Comparison of ENCODE assay signal across 20 cellular contexts in the genomic region with DNA sequence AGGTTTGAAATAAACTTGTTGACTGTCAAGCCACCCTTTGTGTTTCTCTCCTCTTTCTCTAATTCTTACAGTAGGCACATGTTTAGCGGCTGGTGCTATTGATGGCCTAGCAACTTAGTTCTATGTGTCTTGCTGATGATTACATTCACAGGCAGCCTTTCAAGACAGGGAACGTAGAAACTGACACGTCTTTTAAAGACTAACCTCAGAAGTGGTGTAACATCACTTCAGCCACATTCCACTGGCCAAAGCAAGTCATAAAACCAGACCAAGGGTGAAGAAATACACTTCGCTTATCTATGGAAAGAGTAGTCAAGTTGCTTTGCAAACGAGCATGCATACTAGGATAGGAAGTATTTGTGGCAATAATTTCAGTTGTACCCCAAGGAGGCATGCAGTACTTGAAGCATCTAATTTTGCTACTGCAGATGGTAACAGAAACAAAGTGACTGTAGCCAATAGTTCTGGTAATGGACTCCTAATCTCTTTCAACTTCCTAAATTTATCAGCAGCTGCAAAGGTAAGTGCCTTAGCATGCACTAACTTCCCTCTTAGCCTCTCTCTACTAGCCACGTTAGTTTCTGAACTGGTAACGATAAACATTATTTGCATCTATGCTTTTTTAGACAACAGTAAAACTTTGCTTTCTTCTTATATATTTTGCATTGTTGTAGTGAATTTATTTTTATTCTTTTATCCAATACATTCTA. TPM values are rescaled to one million over a fixed set of nuclear protein-coding genes. Genes with fewer than 3 reads are reported as not detected.
DNase-seq lines count a peak whose midpoint lies in the region; ATAC-seq and TF ChIP-seq lines count a peak whose summit lies in the region.
"Had no signal": no experiment of that assay in that cellular context is flagged by ENCODE, and none has a peak within 500 bp of the region (broad histone marks: within the 10 kb centered on the region; RNA-seq: fewer than 3 reads in every experiment).

No MANE protein-coding gene starts in this region.

- no peaks in the 10 kb centered on the region for H3K9me3 Mint-ChIP-seq in activated naive CD8-positive, alpha-beta T cell (ENCODE audit: low read depth)
- no peaks in the 10 kb centered on the region for H3K9me3 Mint-ChIP-seq in activated naive CD8-positive, alpha-beta T cell treated with anti-CD3 and anti-CD28 coated beads for 36 hours
- H3K9me3 Mint-ChIP-seq in activated B cell treated with CpG ODN at 0.5 μM for 24 hours, result no peaks in the 10 kb centered on the region
- H3K9me3 Mint-ChIP-seq in mesothelial cell of epicardium, result peaks cover 3% of the 10 kb centered on the region
- H3K9me3 Mint-ChIP-seq: activated T-helper 17 cell treated with anti-CD3 and anti-CD28 coated beads, Interleukin-2, amount 50 U/mL, for 72 hours; CD8-positive, alpha-beta T cell; neural crest cell had no signal

- DNase-seq in activated naive CD8-positive, alpha-beta T cell treated with anti-CD3 and anti-CD28 coated beads for 36 hours, result no peak
- DNase-seq in activated B cell treated with CpG ODN at 0.5 μM for 24 hours (no peak), upper lobe of right lung (no peak), globus pallidus (ENCODE audit: low spot score) (no peak), COLO829 (ENCODE audit: low spot score) (no peak), mesothelial cell of epicardium (ENCODE audit: low spot score in 2 of 2, unreplicated experiment in 2 of 2) (no peak)
- DNase-seq: activated CD8-positive, alpha-beta T cell treated with anti-CD3 and anti-CD28 coated beads, Interleukin-2, amount 10 ng/mL, durations not matched to agents 7 days and 5 days; CD8-positive, alpha-beta T cell; dorsolateral prefrontal cortex; esophagus squamous epithelium; H7; hypothalamus; NCI-H2107; NCI-H774; SJCRH30; stimulated activated naive CD4-positive, alpha-beta T cell had no signal

- peak overlapping the region; percentile 16 for H3K27ac Mint-ChIP-seq in activated naive CD8-positive, alpha-beta T cell
- H3K27ac Mint-ChIP-seq in activated naive CD8-positive, alpha-beta T cell treated with anti-CD3 and anti-CD28 coated beads for 36 hours, result no peak overlapping the region
- H3K27ac Mint-ChIP-seq in activated B cell treated with CpG ODN at 0.5 μM for 24 hours (peak overlapping the region; percentile 5), mesothelial cell of epicardium (no peak overlapping the region)
- H3K27ac Mint-ChIP-seq: activated CD8-positive, alpha-beta T cell treated with anti-CD3 and anti-CD28 coated beads, Interleukin-2, amount 10 ng/mL, durations not matched to agents 7 days and 5 days; activated T-helper 17 cell treated with anti-CD3 and anti-CD28 coated beads, Interleukin-2, amount 50 U/mL, for 72 hours; CD8-positive, alpha-beta T cell had no signal

- no peaks in the 10 kb centered on the region for H3K9me2 ChIP-seq in Loucy (replicated peaks; ENCODE audit: low read depth, low read length)

- POLR2A ChIA-PET in activated B cell treated with CpG ODN at 0.5 μM for 24 hours (lab: Charles Lee), result no interaction called here

- peaks cover 3% of the 10 kb centered on the region for H3K36me3 Mint-ChIP-seq in activated naive CD8-positive, alpha-beta T cell
- peaks cover 14% of the 10 kb centered on the region for H3K36me3 Mint-ChIP-seq in activated naive CD8-positive, alpha-beta T cell treated with anti-CD3 and anti-CD28 coated beads for 36 hours
- H3K36me3 Mint-ChIP-seq in activated B cell treated with CpG ODN at 0.5 μM for 24 hours (ENCODE audit: low read depth) (peaks cover 5% of the 10 kb centered on the region), mesothelial cell of epicardium (peaks cover 1% of the 10 kb centered on the region)

- intact Hi-C loops in activated B cell treated with CpG ODN at 0.5 μM for 24 hours (cut with micrococcal nuclease) (no loop called here), upper lobe of right lung (cut with DNase I) (no loop called here)

- H3K4me1 ChIP-seq in Loucy (ENCODE audit: insufficient read depth, low read length, poor library complexity, severe bottlenecking) (peaks cover 8% of the 10 kb centered on the region), upper lobe of right lung (peaks cover 5% of the 10 kb centered on the region)
- H3K4me1 ChIP-seq: SJCRH30 had no signal

- no peak overlapping the region for H3K9ac ChIP-seq in Loucy (ENCODE audit: low read depth, low read length, poor library complexity, severe bottlenecking)

- no peaks in the 10 kb centered on the region for H3F3A ChIP-seq in Loucy (ENCODE audit: low read depth)

- peaks cover 6% of the 10 kb centered on the region for H3K79me2 ChIP-seq in Loucy (ENCODE audit: insufficient read depth, low read length)

- CTCF ChIA-PET in activated B cell treated with CpG ODN at 0.5 μM for 24 hours (lab: Charles Lee), result no interaction called here

- H3K9me3 ChIP-seq in Loucy (ENCODE audit: insufficient read depth, low read depth, low read length) (no peaks in the 10 kb centered on the region), upper lobe of right lung (no peaks in the 10 kb centered on the region)
- H3K9me3 ChIP-seq: esophagus squamous epithelium had no signal

- no peaks in the 10 kb centered on the region for H3K36me3 ChIP-seq in Loucy (ENCODE audit: insufficient read depth, low read length)
- H3K36me3 ChIP-seq in upper lobe of right lung, result no peaks in the 10 kb centered on the region
- H3K36me3 ChIP-seq: SJCRH30 had no signal

- ATAC-seq in activated B cell treated with CpG ODN at 0.5 μM for 24 hours (ENCODE audit: low read depth), result peak; percentile 49
- peak; percentile 88 for ATAC-seq in upper lobe of right lung
- ATAC-seq: activated CD8-positive, alpha-beta T cell treated with anti-CD3 and anti-CD28 coated beads, Interleukin-2, amount 10 ng/mL, durations not matched to agents 7 days and 5 days; activated T-helper 17 cell treated with anti-CD3 and anti-CD28 coated beads, Interleukin-2, amount 50 U/mL, for 72 hours; CD8-positive, alpha-beta T cell had no signal

- peak overlapping the region; percentile 75 for H3K27ac ChIP-seq in upper lobe of right lung
- H3K27ac ChIP-seq: dorsolateral prefrontal cortex, esophagus squamous epithelium, SJCRH30 had no signal

- H3K4me3 Mint-ChIP-seq in activated naive CD8-positive, alpha-beta T cell, result no peak overlapping the region
- H3K4me3 Mint-ChIP-seq in activated naive CD8-positive, alpha-beta T cell treated with anti-CD3 and anti-CD28 coated beads for 36 hours, result no peak overlapping the region
- H3K4me3 Mint-ChIP-seq in activated B cell treated with CpG ODN at 0.5 μM for 24 hours (no peak overlapping the region), mesothelial cell of epicardium (no peak overlapping the region)
- H3K4me3 Mint-ChIP-seq: activated CD8-positive, alpha-beta T cell treated with anti-CD3 and anti-CD28 coated beads, Interleukin-2, amount 10 ng/mL, durations not matched to agents 7 days and 5 days; activated T-helper 17 cell treated with anti-CD3 and anti-CD28 coated beads, Interleukin-2, amount 50 U/mL, for 72 hours; CD8-positive, alpha-beta T cell had no signal

- H3K27me3 ChIP-seq in Loucy (ENCODE audit: insufficient read depth, low read length, poor library complexity, severe bottlenecking), result no peaks in the 10 kb centered on the region
- H3K27me3 ChIP-seq in upper lobe of right lung, result no peaks in the 10 kb centered on the region
- H3K27me3 ChIP-seq: dorsolateral prefrontal cortex, esophagus squamous epithelium, SJCRH30 had no signal

- H3K27me3 Mint-ChIP-seq in activated naive CD8-positive, alpha-beta T cell, result no peaks in the 10 kb centered on the region
- H3K27me3 Mint-ChIP-seq in activated naive CD8-positive, alpha-beta T cell treated with anti-CD3 and anti-CD28 coated beads for 36 hours, result no peaks in the 10 kb centered on the region
- H3K27me3 Mint-ChIP-seq in activated B cell treated with CpG ODN at 0.5 μM for 24 hours (no peaks in the 10 kb centered on the region), mesothelial cell of epicardium (ENCODE audit: low read depth) (no peaks in the 10 kb centered on the region)
- H3K27me3 Mint-ChIP-seq: activated T-helper 17 cell treated with anti-CD3 and anti-CD28 coated beads, Interleukin-2, amount 50 U/mL, for 72 hours had no signal

- peaks cover 9% of the 10 kb centered on the region for H3K4me1 Mint-ChIP-seq in activated naive CD8-positive, alpha-beta T cell (ENCODE audit: low read depth)
- H3K4me1 Mint-ChIP-seq in activated naive CD8-positive, alpha-beta T cell treated with anti-CD3 and anti-CD28 coated beads for 36 hours, result peaks cover 4% of the 10 kb centered on the region
- H3K4me1 Mint-ChIP-seq in activated B cell treated with CpG ODN at 0.5 μM for 24 hours (peaks cover 18% of the 10 kb centered on the region), mesothelial cell of epicardium (peaks cover 11% of the 10 kb centered on the region)
- H3K4me1 Mint-ChIP-seq: activated T-helper 17 cell treated with anti-CD3 and anti-CD28 coated beads, Interleukin-2, amount 50 U/mL, for 72 hours had no signal

- peak overlapping the region; percentile 25; the same call in 1 of the 2 replicates for H2AFZ ChIP-seq in Loucy (ENCODE audit: low read length)

- no peak overlapping the region for H3K4me3 ChIP-seq in Loucy (ENCODE audit: low read length, poor library complexity, severe bottlenecking)
- peak overlapping the region; percentile 1 for H3K4me3 ChIP-seq in upper lobe of right lung
- H3K4me3 ChIP-seq: dorsolateral prefrontal cortex, esophagus squamous epithelium, SJCRH30 had no signal

- no peaks in the 10 kb centered on the region for H4K20me1 ChIP-seq in Loucy (ENCODE audit: insufficient read depth, low read length, poor library complexity, severe bottlenecking)

- TF ChIP-seq CTCF in Loucy (conservative IDR thresholded peaks at IDR 0.05; ENCODE audit: low read length), result no peak
- no peak for TF ChIP-seq CTCF in activated B cell treated with CpG ODN at 0.5 μM for 24 hours (IDR thresholded peaks at IDR 0.05)
- TF ChIP-seq CTCF in upper lobe of right lung (IDR thresholded peaks at IDR 0.05), result no peak
- TF ChIP-seq CTCF in mesothelial cell of epicardium (IDR thresholded peaks at IDR 0.05; ENCODE audit: unreplicated experiment), result no peak

- H3K4me2 ChIP-seq in Loucy (ENCODE audit: low read depth, low read length, poor library complexity, severe bottlenecking), result no peak overlapping the region

RNA-seq across cellular contexts. Expression of a gene that starts 6.4 kb away (rescaled TPM):
- total RNA-seq in activated naive CD8-positive, alpha-beta T cell treated with anti-CD3 and anti-CD28 coated beads for 36 hours, result 100 to 1,000 TPM; 333 to 343 TPM
- total RNA-seq in activated B cell treated with CpG ODN at 0.5 μM for 24 hours (23.7 and 23.9 TPM in 2 replicates), upper lobe of right lung (15.0 TPM), mesothelial cell of epicardium (54.5 to 57.6 TPM (median 54.9 TPM) in 3 replicates)

RNA-seq across cellular contexts. Expression of a gene that starts 13.7 kb away (rescaled TPM):
- 10 to 100 TPM; 27.3 to 34.7 TPM for total RNA-seq in activated naive CD8-positive, alpha-beta T cell treated with anti-CD3 and anti-CD28 coated beads for 36 hours
- 81.5 and 97.1 TPM in 2 replicates for total RNA-seq in activated B cell treated with CpG ODN at 0.5 μM for 24 hours
- total RNA-seq in upper lobe of right lung, result 58.0 TPM
- total RNA-seq in mesothelial cell of epicardium, result 71.3 to 78.0 TPM (median 75.2 TPM) in 3 replicates

Comparison
In these comparisons a context has a peak if more than half of its experiments do, and no peak if none do; other contexts are left out.
1. H3K27ac Mint-ChIP-seq: peak in activated naive CD8-positive, alpha-beta T cell (single experiment) and activated B cell treated with CpG ODN at 0.5 μM for 24 hours (single experiment); none in activated naive CD8-positive, alpha-beta T cell treated with anti-CD3 and anti-CD28 coated beads for 36 hours (single experiment) and mesothelial cell of epicardium (single experiment).